ENCODE assay signal across 19 cellular contexts in the genomic region with DNA sequence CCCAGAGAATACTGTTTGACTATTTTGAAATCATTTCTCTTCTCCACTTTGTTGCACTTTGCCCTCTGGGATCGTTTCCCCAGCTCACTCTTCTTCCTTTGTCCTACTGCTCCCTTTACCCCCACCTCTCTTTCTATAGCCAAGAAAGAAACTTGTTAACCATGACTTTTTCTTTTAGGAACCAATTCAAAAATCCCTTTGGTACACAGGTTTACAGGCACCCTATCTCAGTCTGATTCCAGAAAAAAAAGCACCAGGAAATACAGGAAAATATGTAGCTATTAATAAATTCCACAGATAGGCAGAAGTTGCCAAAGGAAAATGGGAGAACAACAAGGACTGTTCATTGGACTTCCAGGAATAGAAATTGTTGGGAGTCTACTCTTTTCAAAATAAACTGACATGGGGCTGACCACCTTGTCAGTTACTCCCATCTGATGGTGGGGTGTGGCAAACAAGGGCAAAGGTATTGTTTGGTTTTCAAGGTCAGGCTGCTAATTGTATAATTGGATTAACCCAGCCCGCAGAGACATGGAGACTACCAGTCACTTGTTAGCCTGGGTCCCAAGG.
DNase-seq lines count a peak whose midpoint lies in the region; ATAC-seq and TF ChIP-seq lines count a peak whose summit lies in the region.
"Had no signal": no experiment of that assay in that cellular context is flagged by ENCODE, and none has a peak within 500 bp of the region (broad histone marks: within the 10 kb centered on the region; RNA-seq: fewer than 3 reads in every experiment).

No MANE protein-coding gene starts in this region.

- H3K9me3 ChIP-seq in heart left ventricle: no peaks in the 10 kb centered on the region
- H3K9me3 ChIP-seq: gastrocnemius medialis, neutrophil, Peyer's patch, thoracic aorta had no signal

- H3K4me1 ChIP-seq in heart left ventricle: peaks cover 0 to 59% (median 42%) of the 10 kb centered on the region in 12 donors

- H3K36me3 Mint-ChIP-seq in type B pancreatic cell: no peaks in the 10 kb centered on the region

- 39 to 58% (median 47%) methylated on average over 2 of the region's 2 CpGs for WGBS in heart left ventricle, 4 donors

- no peaks in the 10 kb centered on the region for H3K27me3 Mint-ChIP-seq in type B pancreatic cell

- intact Hi-C loops in heart left ventricle (cut with DNase I): loop anchor here in 9 of 10 donors (5.0 to 10.0 kb wide), 6 partner anchors 135 to 345 kb away; partner anchors contain the start of gene SOCS2 (in 1 of the 9)
- intact Hi-C loops in left ventricle myocardium superior (cut with micrococcal nuclease): loop anchor here (10.0 kb wide), 1 partner anchor 345 kb away; no protein-coding TSS in a partner anchor

- H3K36me3 ChIP-seq in heart left ventricle: no peaks in the 10 kb centered on the region
- H3K36me3 ChIP-seq: gastrocnemius medialis, neutrophil, Peyer's patch, thoracic aorta had no signal

- peaks cover 50% of the 10 kb centered on the region for H3K4me1 Mint-ChIP-seq in type B pancreatic cell (ENCODE audit: unreplicated experiment)

- H3K27ac ChIP-seq in heart left ventricle: peak overlapping the region in 8 of 12 donors; percentile 5 to 46 (median 20)
- H3K27ac ChIP-seq: dorsolateral prefrontal cortex, gastrocnemius medialis, neutrophil, Peyer's patch had no signal

- H3K9me3 Mint-ChIP-seq in type B pancreatic cell: peaks cover 1% of the 10 kb centered on the region

- no peaks in the 10 kb centered on the region for H3K27me3 ChIP-seq in heart left ventricle
- H3K27me3 ChIP-seq: dorsolateral prefrontal cortex, gastrocnemius medialis, neutrophil, Peyer's patch had no signal

- TF ChIP-seq CTCF in heart left ventricle (IDR thresholded peaks at IDR 0.05) (no peak), type B pancreatic cell (conservative IDR thresholded peaks at IDR 0.05) (no peak)

- H3K27ac Mint-ChIP-seq in type B pancreatic cell: no peak overlapping the region

- H3K4me3 Mint-ChIP-seq in type B pancreatic cell: peak overlapping the region; percentile 27

- no peak for TF ChIP-seq POLR2A in heart left ventricle (IDR thresholded peaks at IDR 0.05)

- no peak for DNase-seq in heart left ventricle
- DNase-seq in left ventricle myocardium superior: no peak
- DNase-seq in OCI-M1 (lab: John Stamatoyannopoulos, UW): peak; percentile 68
- peak; percentile 61 for DNase-seq in left lobe of liver (ENCODE audit: low spot score)
- DNase-seq in type B pancreatic cell (ENCODE audit: extremely low spot score, unreplicated experiment): no peak
- DNase-seq in stimulated activated naive CD4-positive, alpha-beta T cell (lab: John Stamatoyannopoulos, UW): no peak
- no peak for DNase-seq in H4 (ENCODE audit: low spot score)
- DNase-seq: activated CD4-positive, alpha-beta T cell treated with anti-CD3 and anti-CD28 coated beads for 1 hour; activated gamma-delta T cell; caudate nucleus; dorsolateral prefrontal cortex; gastrocnemius medialis; Kasumi-1; NCI-H1417; NCI-H526 treated with DMSO at 0.1 percent for 48 hours; Peyer's patch had no signal

- no peak overlapping the region for H3K4me3 ChIP-seq in heart left ventricle
- H3K4me3 ChIP-seq: dorsolateral prefrontal cortex, gastrocnemius medialis, Peyer's patch, thoracic aorta had no signal

- peak in 1 of 4 donors; percentile 11 for ATAC-seq in heart left ventricle
- ATAC-seq in left ventricle myocardium superior: no peak
- peak; percentile 89 for ATAC-seq in left lobe of liver
- ATAC-seq in HG03342 (IDR thresholded peaks at IDR 0.05; ENCODE audit: unreplicated experiment): no peak
- ATAC-seq: gastrocnemius medialis had no signal

Comparison
In these comparisons a context has a peak if more than half of its experiments do, and no peak if none do; other contexts are left out.
1. DNase-seq: peak in OCI-M1 (single experiment) and left lobe of liver (single experiment); none in heart left ventricle (0 of 5), left ventricle myocardium superior (single experiment), type B pancreatic cell (single experiment), stimulated activated naive CD4-positive, alpha-beta T cell (0 of 6) and H4 (single experiment).